Comparison of ENCODE assay signal across 27 cellular contexts in genomic region chr15:54280726-54281125, GRCh38.
"Had no signal": no experiment of that assay in that cellular context is flagged by ENCODE, and none has a peak within 500 bp of the region (broad histone marks: within the 10 kb centered on the region; RNA-seq: fewer than 3 reads in every experiment).

No MANE protein-coding gene starts in this region.

- DNase-seq: stimulated activated CD4-positive, alpha-beta T cell treated with anti-CD3 and anti-CD28 coated beads, Interleukin-2, amount 100 ng/mL, for 24 hours; stimulated activated CD4-positive, alpha-beta T cell treated with anti-CD3 and anti-CD28 coated beads, Interleukin-2, amount 100 ng/mL, for 48 hours; stimulated activated CD4-positive, alpha-beta T cell treated with anti-CD3 and anti-CD28 coated beads, Interleukin-4, amount 100 ng/mL, for 1 hour; stimulated activated CD4-positive, alpha-beta T cell treated with anti-CD3 and anti-CD28 coated beads, Interleukin-4, amount 100 ng/mL, for 24 hours; stimulated activated CD4-positive, alpha-beta T cell treated with anti-CD3 and anti-CD28 coated beads, Interleukin-4, amount 100 ng/mL, for 4 hours; stimulated activated CD8-positive, alpha-beta memory T cell treated with anti-CD3 and anti-CD28 coated beads, Interleukin-4, amount 100 ng/mL, for 48 hours; stimulated activated naive B cell treated with anti-CD40 and anti-IgM and Interleukin-4, amounts not matched to agents 10 μg/mL and 1 μg/mL and 100 μg/mL, for 72 hours; stimulated activated naive CD4-positive, alpha-beta T cell; stimulated activated naive CD4-positive, alpha-beta T cell treated with Interleukin-2 at 50 U/mL for 16 hours; stimulated activated naive CD8-positive, alpha-beta T cell treated with anti-CD3 and anti-CD28 coated beads, Interleukin-15, amount 100 ng/mL, for 72 hours; stimulated activated naive CD8-positive, alpha-beta T cell treated with anti-CD3 and anti-CD28 coated beads, Interleukin-15, Interleukin-2, amounts not matched to agents 100 U/mL and 50 U/mL, for 24 hours; stomach; substantia nigra; testis; thyroid gland; transverse colon; upper lobe of left lung; upper lobe of right lung; uterus had no signal

- H3K36me3 ChIP-seq: stomach, suprapubic skin, thoracic aorta, thyroid gland, tibial nerve, transverse colon, upper lobe of left lung, upper lobe of right lung, uterus, vagina had no signal

- H3K4me3 ChIP-seq: stomach, suprapubic skin, testis, thoracic aorta, thyroid gland, tibial nerve, transverse colon, upper lobe of left lung, upper lobe of right lung, uterus, vagina had no signal

- H3K36me3 Mint-ChIP-seq: stimulated activated effector memory CD8-positive, alpha-beta T cell treated with anti-CD3 and anti-CD28 coated beads, Interleukin-12 subunit alpha, Interleukin-12 subunit beta, amount 100 ng/mL, for 72 hours; stimulated activated memory B cell treated with anti-CD40 and anti-IgM and Interleukin-4, amounts not matched to agents 10 μg/mL and 1 μg/mL and 100 μg/mL, for 72 hours; stimulated activated naive B cell treated with anti-CD40 and anti-IgM and Interleukin-4, amounts not matched to agents 10 μg/mL and 1 μg/mL and 100 μg/mL, for 72 hours; type B pancreatic cell had no signal

- H3K27ac Mint-ChIP-seq: stimulated activated effector memory CD8-positive, alpha-beta T cell treated with anti-CD3 and anti-CD28 coated beads, Interleukin-12 subunit alpha, Interleukin-12 subunit beta, amount 100 ng/mL, for 72 hours; stimulated activated memory B cell treated with anti-CD40 and anti-IgM and Interleukin-4, amounts not matched to agents 10 μg/mL and 1 μg/mL and 100 μg/mL, for 72 hours; stimulated activated naive B cell treated with anti-CD40 and anti-IgM and Interleukin-4, amounts not matched to agents 10 μg/mL and 1 μg/mL and 100 μg/mL, for 72 hours; stimulated activated naive CD8-positive, alpha-beta T cell treated with anti-CD3 and anti-CD28 coated beads, Interleukin-15, amount 100 ng/mL, for 72 hours; stimulated activated naive CD8-positive, alpha-beta T cell treated with anti-CD3 and anti-CD28 coated beads, Interleukin-15, Interleukin-2, amounts not matched to agents 100 ng/mL and 50 ng/mL, for 24 hours; type B pancreatic cell had no signal

- H3K27ac ChIP-seq: stomach, suprapubic skin, testis, thoracic aorta, thyroid gland, tibial nerve, transverse colon, upper lobe of left lung, upper lobe of right lung, uterus, vagina had no signal

- H3K9me3 Mint-ChIP-seq: stimulated activated effector memory CD8-positive, alpha-beta T cell treated with anti-CD3 and anti-CD28 coated beads, Interleukin-12 subunit alpha, Interleukin-12 subunit beta, amount 100 ng/mL, for 72 hours; stimulated activated memory B cell treated with anti-CD40 and anti-IgM and Interleukin-4, amounts not matched to agents 10 μg/mL and 1 μg/mL and 100 μg/mL, for 72 hours; stimulated activated naive B cell treated with anti-CD40 and anti-IgM and Interleukin-4, amounts not matched to agents 10 μg/mL and 1 μg/mL and 100 μg/mL, for 72 hours; stimulated activated naive CD8-positive, alpha-beta T cell treated with anti-CD3 and anti-CD28 coated beads, Interleukin-15, amount 100 ng/mL, for 72 hours; stimulated activated naive CD8-positive, alpha-beta T cell treated with anti-CD3 and anti-CD28 coated beads, Interleukin-15, Interleukin-2, amounts not matched to agents 100 ng/mL and 50 ng/mL, for 24 hours; type B pancreatic cell had no signal

- H3K9me3 ChIP-seq: stomach, suprapubic skin, testis, thoracic aorta, thyroid gland, tibial nerve, transverse colon, upper lobe of left lung, upper lobe of right lung, uterus, vagina had no signal

- H3K27me3 Mint-ChIP-seq: stimulated activated memory B cell treated with anti-CD40 and anti-IgM and Interleukin-4, amounts not matched to agents 10 μg/mL and 1 μg/mL and 100 μg/mL, for 72 hours; stimulated activated naive B cell treated with anti-CD40 and anti-IgM and Interleukin-4, amounts not matched to agents 10 μg/mL and 1 μg/mL and 100 μg/mL, for 72 hours; stimulated activated naive CD8-positive, alpha-beta T cell treated with anti-CD3 and anti-CD28 coated beads, Interleukin-15, amount 100 ng/mL, for 72 hours; stimulated activated naive CD8-positive, alpha-beta T cell treated with anti-CD3 and anti-CD28 coated beads, Interleukin-15, Interleukin-2, amounts not matched to agents 100 ng/mL and 50 ng/mL, for 24 hours; type B pancreatic cell had no signal

- H3K4me3 Mint-ChIP-seq: stimulated activated effector memory CD8-positive, alpha-beta T cell treated with anti-CD3 and anti-CD28 coated beads, Interleukin-12 subunit alpha, Interleukin-12 subunit beta, amount 100 ng/mL, for 72 hours; stimulated activated memory B cell treated with anti-CD40 and anti-IgM and Interleukin-4, amounts not matched to agents 10 μg/mL and 1 μg/mL and 100 μg/mL, for 72 hours; stimulated activated naive B cell treated with anti-CD40 and anti-IgM and Interleukin-4, amounts not matched to agents 10 μg/mL and 1 μg/mL and 100 μg/mL, for 72 hours; stimulated activated naive CD8-positive, alpha-beta T cell treated with anti-CD3 and anti-CD28 coated beads, Interleukin-15, amount 100 ng/mL, for 72 hours; stimulated activated naive CD8-positive, alpha-beta T cell treated with anti-CD3 and anti-CD28 coated beads, Interleukin-15, Interleukin-2, amounts not matched to agents 100 ng/mL and 50 ng/mL, for 24 hours; type B pancreatic cell had no signal

- H3K27me3 ChIP-seq: stomach, suprapubic skin, testis, thyroid gland, tibial nerve, transverse colon, upper lobe of left lung, upper lobe of right lung, uterus, vagina had no signal

- H3K4me1 ChIP-seq: stomach, suprapubic skin, testis, thyroid gland, tibial nerve, transverse colon, upper lobe of left lung, upper lobe of right lung, uterus, vagina had no signal

- H3K4me1 Mint-ChIP-seq: stimulated activated effector memory CD8-positive, alpha-beta T cell treated with anti-CD3 and anti-CD28 coated beads, Interleukin-12 subunit alpha, Interleukin-12 subunit beta, amount 100 ng/mL, for 72 hours; stimulated activated memory B cell treated with anti-CD40 and anti-IgM and Interleukin-4, amounts not matched to agents 10 μg/mL and 1 μg/mL and 100 μg/mL, for 72 hours; stimulated activated naive B cell treated with anti-CD40 and anti-IgM and Interleukin-4, amounts not matched to agents 10 μg/mL and 1 μg/mL and 100 μg/mL, for 72 hours; stimulated activated naive CD8-positive, alpha-beta T cell treated with anti-CD3 and anti-CD28 coated beads, Interleukin-15, amount 100 ng/mL, for 72 hours had no signal
